In genomic region chr6:20747996-20748395, GRCh38 we compare ENCODE assay signal across 25 cellular contexts.
"Had no signal": no experiment of that assay in that cellular context is flagged by ENCODE, and none has a peak within 500 bp of the region (broad histone marks: within the 10 kb centered on the region; RNA-seq: fewer than 3 reads in every experiment).

No MANE protein-coding gene starts in this region.

- H3K27ac ChIP-seq: dorsolateral prefrontal cortex, gastroesophageal sphincter, heart left ventricle, hepatocyte, left lung, ovary, psoas muscle, sigmoid colon, thoracic aorta, transverse colon, upper lobe of right lung, uterus had no signal

- H3K79me2 ChIP-seq: hepatocyte had no signal

- DNase-seq: dorsolateral prefrontal cortex; effector CD4-positive, alpha-beta T cell; foreskin fibroblast; heart left ventricle; left cardiac atrium; left lung; mesenchymal stem cell; midbrain; natural killer cell; occipital lobe; ovary; posterior cingulate gyrus; psoas muscle; right cardiac atrium; sigmoid colon; stimulated activated CD4-positive, alpha-beta T cell treated with anti-CD3 and anti-CD28 coated beads, Interleukin-2, amount 100 ng/mL, for 24 hours; stimulated activated CD4-positive, alpha-beta T cell treated with anti-CD3 and anti-CD28 coated beads, Interleukin-4, amount 100 ng/mL, for 24 hours; transverse colon; upper lobe of right lung; uterus had no signal

- H3K4me2 ChIP-seq: hepatocyte had no signal

- H3K27ac Mint-ChIP-seq: stimulated activated effector memory CD8-positive, alpha-beta T cell treated with anti-CD3 and anti-CD28 coated beads, Interleukin-12 subunit alpha, Interleukin-12 subunit beta, amount 100 ng/mL, for 72 hours; stimulated activated naive CD8-positive, alpha-beta T cell treated with anti-CD3 and anti-CD28 coated beads, Interleukin-15, Interleukin-2, amounts not matched to agents 100 ng/mL and 50 ng/mL, for 24 hours had no signal

- H3K4me1 ChIP-seq: gastroesophageal sphincter, left lung, upper lobe of right lung, uterus had no signal

- H3K27me3 ChIP-seq: dorsolateral prefrontal cortex, gastroesophageal sphincter, heart left ventricle, hepatocyte, left lung, ovary, sigmoid colon, transverse colon, upper lobe of right lung, uterus had no signal

- H3K4me3 ChIP-seq: dorsolateral prefrontal cortex, gastroesophageal sphincter, heart left ventricle, hepatocyte, left lung, ovary, psoas muscle, sigmoid colon, thoracic aorta, transverse colon, upper lobe of right lung, uterus had no signal

- H3K27me3 Mint-ChIP-seq: stimulated activated naive CD8-positive, alpha-beta T cell treated with anti-CD3 and anti-CD28 coated beads, Interleukin-15, Interleukin-2, amounts not matched to agents 100 ng/mL and 50 ng/mL, for 24 hours had no signal

- H3K36me3 Mint-ChIP-seq: natural killer cell; stimulated activated effector memory CD8-positive, alpha-beta T cell treated with anti-CD3 and anti-CD28 coated beads, Interleukin-12 subunit alpha, Interleukin-12 subunit beta, amount 100 ng/mL, for 72 hours had no signal

- H3K36me3 ChIP-seq: gastroesophageal sphincter, heart left ventricle, left lung, ovary, sigmoid colon, thoracic aorta, transverse colon, upper lobe of right lung, uterus had no signal

- H3K4me3 Mint-ChIP-seq: natural killer cell; stimulated activated effector memory CD8-positive, alpha-beta T cell treated with anti-CD3 and anti-CD28 coated beads, Interleukin-12 subunit alpha, Interleukin-12 subunit beta, amount 100 ng/mL, for 72 hours; stimulated activated naive CD8-positive, alpha-beta T cell treated with anti-CD3 and anti-CD28 coated beads, Interleukin-15, Interleukin-2, amounts not matched to agents 100 ng/mL and 50 ng/mL, for 24 hours had no signal

- ATAC-seq: gastroesophageal sphincter; heart left ventricle; left cardiac atrium; left lung; right cardiac atrium; stimulated activated effector memory CD8-positive, alpha-beta T cell treated with anti-CD3 and anti-CD28 coated beads, Interleukin-12 subunit alpha, Interleukin-12 subunit beta, amount 100 ng/mL, for 72 hours; upper lobe of right lung had no signal

- H2AFZ ChIP-seq: hepatocyte had no signal

- H3K9me3 Mint-ChIP-seq: natural killer cell; stimulated activated effector memory CD8-positive, alpha-beta T cell treated with anti-CD3 and anti-CD28 coated beads, Interleukin-12 subunit alpha, Interleukin-12 subunit beta, amount 100 ng/mL, for 72 hours; stimulated activated naive CD8-positive, alpha-beta T cell treated with anti-CD3 and anti-CD28 coated beads, Interleukin-15, Interleukin-2, amounts not matched to agents 100 ng/mL and 50 ng/mL, for 24 hours had no signal

- H3K9me3 ChIP-seq: gastroesophageal sphincter, left lung, ovary, psoas muscle, sigmoid colon, thoracic aorta, transverse colon, upper lobe of right lung, uterus had no signal
